In the genomic region with DNA sequence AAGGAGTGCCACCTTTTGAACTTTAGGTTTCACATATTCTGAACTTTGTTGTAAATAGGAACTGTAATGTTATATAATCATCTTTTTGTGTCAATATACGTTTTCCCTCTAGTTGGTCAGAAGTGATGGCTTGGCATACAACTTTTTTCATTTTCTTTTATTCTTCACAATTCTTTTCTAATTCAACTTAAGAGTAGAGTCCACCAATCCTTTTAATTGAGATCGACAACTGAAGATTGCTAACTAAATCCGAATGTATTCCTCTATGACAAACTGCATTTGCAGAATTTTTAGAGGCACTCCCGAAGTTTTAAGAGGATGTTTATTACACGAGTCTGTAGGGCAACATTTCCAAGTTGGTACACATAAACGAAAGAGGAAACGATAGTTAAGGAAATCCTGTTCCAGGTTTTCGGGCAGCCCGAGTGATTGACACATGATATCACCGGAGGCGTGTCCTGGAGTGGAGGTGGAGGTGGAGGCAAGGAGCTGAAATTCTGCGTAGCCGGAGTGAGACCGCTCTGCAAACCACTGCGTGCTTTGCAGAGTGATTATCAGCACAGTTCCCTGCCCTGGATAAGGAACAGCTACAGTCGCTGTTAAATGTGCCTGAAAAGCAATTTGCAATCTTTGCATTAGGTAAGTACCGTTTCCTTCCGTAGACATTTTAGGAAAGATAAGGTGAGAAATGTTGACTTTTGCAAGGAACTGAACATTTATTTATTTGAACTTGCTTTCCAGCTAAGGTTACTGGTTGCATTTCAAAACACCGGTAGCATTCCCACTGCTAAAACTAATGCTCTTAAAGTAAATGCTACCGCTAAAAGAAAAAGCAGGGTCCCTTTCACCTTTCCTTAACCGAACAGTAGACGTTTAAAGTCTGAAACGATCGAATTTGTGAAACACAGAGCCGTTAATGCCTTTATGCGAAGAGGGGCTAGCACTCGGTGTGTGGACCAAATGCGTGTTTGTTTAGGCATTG, we compare ENCODE assay signal across 1 cellular context.
TF ChIP-seq lines count a peak whose summit lies in the region.

A gene with protein sequence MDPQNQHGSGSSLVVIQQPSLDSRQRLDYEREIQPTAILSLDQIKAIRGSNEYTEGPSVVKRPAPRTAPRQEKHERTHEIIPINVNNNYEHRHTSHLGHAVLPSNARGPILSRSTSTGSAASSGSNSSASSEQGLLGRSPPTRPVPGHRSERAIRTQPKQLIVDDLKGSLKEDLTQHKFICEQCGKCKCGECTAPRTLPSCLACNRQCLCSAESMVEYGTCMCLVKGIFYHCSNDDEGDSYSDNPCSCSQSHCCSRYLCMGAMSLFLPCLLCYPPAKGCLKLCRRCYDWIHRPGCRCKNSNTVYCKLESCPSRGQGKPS (plus strand): TSS at position 502 of the 982 bp plus-strand sequence. CDS start 4,797 bp downstream, outside the sequence.

TF ChIP-seq in HEK293, 187 proteins besides CTCF, POLR2A, EP300 and RAD21 (continued from another document and continues in another):
- TF ChIP-seq ZNF610 (tag by site-specific recombination; IDR thresholded peaks at IDR 0.05; ENCODE audit: borderline replicate concordance) (peak; percentile 73; the same call in 1 of the 2 replicates), ZFP69B (tag by site-specific recombination; IDR thresholded peaks at IDR 0.05) (0 out of 2 replicates have a peak, but pooled peaks have one; percentile 35), GLI2 (tag by site-specific recombination; IDR thresholded peaks at IDR 0.05; ENCODE audit: borderline replicate concordance, low read depth) (no peak), ZNF335 (tag by site-specific recombination; conservative IDR thresholded peaks at IDR 0.05) (peak; percentile 55), ZNF221 (tag by site-specific recombination; IDR thresholded peaks at IDR 0.05; ENCODE audit: borderline replicate concordance) (no peak), ZNF529 (tag by site-specific recombination; IDR thresholded peaks at IDR 0.05; ENCODE audit: insufficient replicate concordance) (no peak), ZNF324 (tag by site-specific recombination; IDR thresholded peaks at IDR 0.05) (peak; percentile 15; the same call in 1 of the 2 replicates), ZEB2 (tag by site-specific recombination; IDR thresholded peaks at IDR 0.05) (peak; percentile 63), MEIS1 (CRISPR knock-in tag; IDR thresholded peaks at IDR 0.05; ENCODE audit: borderline replicate concordance) (no peak), YY2 (tag by site-specific recombination; IDR thresholded peaks at IDR 0.05) (no peak), ZSCAN23 (tag by site-specific recombination; IDR thresholded peaks at IDR 0.05) (no peak), ZBTB21 (tag by site-specific recombination; IDR thresholded peaks at IDR 0.05) (no peak), ZNF274 (IDR thresholded peaks at IDR 0.05; ENCODE audit: low read length) (no peak), ZNF274 (tag by site-specific recombination; IDR thresholded peaks at IDR 0.05; ENCODE audit: borderline replicate concordance) (no peak), ZNF146 (tag by site-specific recombination; IDR thresholded peaks at IDR 0.05) (no peak), ZNF560 (tag by site-specific recombination; IDR thresholded peaks at IDR 0.05; ENCODE audit: borderline replicate concordance) (no peak), KLF8 (tag by site-specific recombination; IDR thresholded peaks at IDR 0.05) (peak; percentile 48; the same call in 1 of the 2 replicates), ZNF561 (tag by site-specific recombination; IDR thresholded peaks at IDR 0.05; ENCODE audit: borderline replicate concordance) (no peak), KLF17 (tag by site-specific recombination; IDR thresholded peaks at IDR 0.05) (no peak), TSHZ1 (tag by site-specific recombination; IDR thresholded peaks at IDR 0.05; ENCODE audit: borderline replicate concordance) (peak; percentile 66; the same call in 1 of the 2 replicates), ZBTB44 (tag by site-specific recombination; IDR thresholded peaks at IDR 0.05) (peak; percentile 46; the same call in 1 of the 2 replicates), MYNN (tag by site-specific recombination; IDR thresholded peaks at IDR 0.05; ENCODE audit: borderline replicate concordance) (peak; percentile 71), PBX3 (CRISPR knock-in tag; IDR thresholded peaks at IDR 0.05) (peak; percentile 74; the same call in 1 of the 2 replicates), ZNF341 (tag by site-specific recombination; IDR thresholded peaks at IDR 0.05; ENCODE audit: low read depth) (peak; percentile 73), SP2 (tag by site-specific recombination; IDR thresholded peaks at IDR 0.05) (peak; percentile 58)
- TF ChIP-seq, protein P1, sequence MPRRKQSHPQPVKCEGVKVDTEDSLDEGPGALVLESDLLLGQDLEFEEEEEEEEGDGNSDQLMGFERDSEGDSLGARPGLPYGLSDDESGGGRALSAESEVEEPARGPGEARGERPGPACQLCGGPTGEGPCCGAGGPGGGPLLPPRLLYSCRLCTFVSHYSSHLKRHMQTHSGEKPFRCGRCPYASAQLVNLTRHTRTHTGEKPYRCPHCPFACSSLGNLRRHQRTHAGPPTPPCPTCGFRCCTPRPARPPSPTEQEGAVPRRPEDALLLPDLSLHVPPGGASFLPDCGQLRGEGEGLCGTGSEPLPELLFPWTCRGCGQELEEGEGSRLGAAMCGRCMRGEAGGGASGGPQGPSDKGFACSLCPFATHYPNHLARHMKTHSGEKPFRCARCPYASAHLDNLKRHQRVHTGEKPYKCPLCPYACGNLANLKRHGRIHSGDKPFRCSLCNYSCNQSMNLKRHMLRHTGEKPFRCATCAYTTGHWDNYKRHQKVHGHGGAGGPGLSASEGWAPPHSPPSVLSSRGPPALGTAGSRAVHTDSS (tag by site-specific recombination; IDR thresholded peaks at IDR 0.05) = no peak
- TF ChIP-seq, protein P2, sequence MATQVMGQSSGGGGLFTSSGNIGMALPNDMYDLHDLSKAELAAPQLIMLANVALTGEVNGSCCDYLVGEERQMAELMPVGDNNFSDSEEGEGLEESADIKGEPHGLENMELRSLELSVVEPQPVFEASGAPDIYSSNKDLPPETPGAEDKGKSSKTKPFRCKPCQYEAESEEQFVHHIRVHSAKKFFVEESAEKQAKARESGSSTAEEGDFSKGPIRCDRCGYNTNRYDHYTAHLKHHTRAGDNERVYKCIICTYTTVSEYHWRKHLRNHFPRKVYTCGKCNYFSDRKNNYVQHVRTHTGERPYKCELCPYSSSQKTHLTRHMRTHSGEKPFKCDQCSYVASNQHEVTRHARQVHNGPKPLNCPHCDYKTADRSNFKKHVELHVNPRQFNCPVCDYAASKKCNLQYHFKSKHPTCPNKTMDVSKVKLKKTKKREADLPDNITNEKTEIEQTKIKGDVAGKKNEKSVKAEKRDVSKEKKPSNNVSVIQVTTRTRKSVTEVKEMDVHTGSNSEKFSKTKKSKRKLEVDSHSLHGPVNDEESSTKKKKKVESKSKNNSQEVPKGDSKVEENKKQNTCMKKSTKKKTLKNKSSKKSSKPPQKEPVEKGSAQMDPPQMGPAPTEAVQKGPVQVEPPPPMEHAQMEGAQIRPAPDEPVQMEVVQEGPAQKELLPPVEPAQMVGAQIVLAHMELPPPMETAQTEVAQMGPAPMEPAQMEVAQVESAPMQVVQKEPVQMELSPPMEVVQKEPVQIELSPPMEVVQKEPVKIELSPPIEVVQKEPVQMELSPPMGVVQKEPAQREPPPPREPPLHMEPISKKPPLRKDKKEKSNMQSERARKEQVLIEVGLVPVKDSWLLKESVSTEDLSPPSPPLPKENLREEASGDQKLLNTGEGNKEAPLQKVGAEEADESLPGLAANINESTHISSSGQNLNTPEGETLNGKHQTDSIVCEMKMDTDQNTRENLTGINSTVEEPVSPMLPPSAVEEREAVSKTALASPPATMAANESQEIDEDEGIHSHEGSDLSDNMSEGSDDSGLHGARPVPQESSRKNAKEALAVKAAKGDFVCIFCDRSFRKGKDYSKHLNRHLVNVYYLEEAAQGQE (tag by site-specific recombination; IDR thresholded peaks at IDR 0.05) = 0 out of 2 replicates have a peak, but pooled peaks have one; percentile 12
- TF ChIP-seq, protein P3, sequence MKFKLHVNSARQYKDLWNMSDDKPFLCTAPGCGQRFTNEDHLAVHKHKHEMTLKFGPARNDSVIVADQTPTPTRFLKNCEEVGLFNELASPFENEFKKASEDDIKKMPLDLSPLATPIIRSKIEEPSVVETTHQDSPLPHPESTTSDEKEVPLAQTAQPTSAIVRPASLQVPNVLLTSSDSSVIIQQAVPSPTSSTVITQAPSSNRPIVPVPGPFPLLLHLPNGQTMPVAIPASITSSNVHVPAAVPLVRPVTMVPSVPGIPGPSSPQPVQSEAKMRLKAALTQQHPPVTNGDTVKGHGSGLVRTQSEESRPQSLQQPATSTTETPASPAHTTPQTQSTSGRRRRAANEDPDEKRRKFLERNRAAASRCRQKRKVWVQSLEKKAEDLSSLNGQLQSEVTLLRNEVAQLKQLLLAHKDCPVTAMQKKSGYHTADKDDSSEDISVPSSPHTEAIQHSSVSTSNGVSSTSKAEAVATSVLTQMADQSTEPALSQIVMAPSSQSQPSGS (tag by site-specific recombination; IDR thresholded peaks at IDR 0.05; ENCODE audit: low read depth) = no peak
- TF ChIP-seq, protein P4, sequence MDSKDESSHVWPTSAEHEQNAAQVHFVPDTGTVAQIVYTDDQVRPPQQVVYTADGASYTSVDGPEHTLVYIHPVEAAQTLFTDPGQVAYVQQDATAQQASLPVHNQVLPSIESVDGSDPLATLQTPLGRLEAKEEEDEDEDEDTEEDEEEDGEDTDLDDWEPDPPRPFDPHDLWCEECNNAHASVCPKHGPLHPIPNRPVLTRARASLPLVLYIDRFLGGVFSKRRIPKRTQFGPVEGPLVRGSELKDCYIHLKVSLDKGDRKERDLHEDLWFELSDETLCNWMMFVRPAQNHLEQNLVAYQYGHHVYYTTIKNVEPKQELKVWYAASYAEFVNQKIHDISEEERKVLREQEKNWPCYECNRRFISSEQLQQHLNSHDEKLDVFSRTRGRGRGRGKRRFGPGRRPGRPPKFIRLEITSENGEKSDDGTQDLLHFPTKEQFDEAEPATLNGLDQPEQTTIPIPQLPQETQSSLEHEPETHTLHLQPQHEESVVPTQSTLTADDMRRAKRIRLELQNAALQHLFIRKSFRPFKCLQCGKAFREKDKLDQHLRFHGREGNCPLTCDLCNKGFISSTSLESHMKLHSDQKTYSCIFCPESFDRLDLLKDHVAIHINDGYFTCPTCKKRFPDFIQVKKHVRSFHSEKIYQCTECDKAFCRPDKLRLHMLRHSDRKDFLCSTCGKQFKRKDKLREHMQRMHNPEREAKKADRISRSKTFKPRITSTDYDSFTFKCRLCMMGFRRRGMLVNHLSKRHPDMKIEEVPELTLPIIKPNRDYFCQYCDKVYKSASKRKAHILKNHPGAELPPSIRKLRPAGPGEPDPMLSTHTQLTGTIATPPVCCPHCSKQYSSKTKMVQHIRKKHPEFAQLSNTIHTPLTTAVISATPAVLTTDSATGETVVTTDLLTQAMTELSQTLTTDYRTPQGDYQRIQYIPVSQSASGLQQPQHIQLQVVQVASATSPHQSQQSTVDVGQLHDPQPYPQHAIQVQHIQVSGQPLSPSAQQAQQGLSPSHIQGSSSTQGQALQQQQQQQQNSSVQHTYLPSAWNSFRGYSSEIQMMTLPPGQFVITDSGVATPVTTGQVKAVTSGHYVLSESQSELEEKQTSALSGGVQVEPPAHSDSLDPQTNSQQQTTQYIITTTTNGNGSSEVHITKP (tag by site-specific recombination; IDR thresholded peaks at IDR 0.05) = peak; percentile 42; the same call in 1 of the 2 replicates
